13 cellular contexts compared by ENCODE assay signal in genomic region chr9:123375725-123376132, GRCh38. TPM values are rescaled to one million over a fixed set of nuclear protein-coding genes. Genes with fewer than 3 reads are reported as not detected.
A peak's percentile ranks its signal among the peaks of the same experiment; 100 is the strongest.
DNase-seq lines count a peak whose midpoint lies in the region.
"Had no signal": no experiment of that assay in that cellular context is flagged by ENCODE, and none has a peak within 500 bp of the region (broad histone marks: within the 10 kb centered on the region; RNA-seq: fewer than 3 reads in every experiment).

No MANE protein-coding gene starts in this region.

- intact Hi-C loops in posterior vena cava (cut with DNase I), result no loop called here

- peak; percentile 65 for DNase-seq in DMS 273 (lab: John Stamatoyannopoulos, UW; ENCODE audit: unreplicated experiment)
- DNase-seq in DMS 273 treated with DMSO at 0.1 percent for 48 hours (lab: John Stamatoyannopoulos, UW), result no peak
- peak; percentile 93 for DNase-seq in SW480 (ENCODE audit: low spot score)
- DNase-seq in iris pigment epithelial cell (ENCODE audit: low read depth), result peak; percentile 26
- no peak for DNase-seq in posterior vena cava (ENCODE audit: low spot score)
- DNase-seq in NK-92 treated with Interleukin-12 subunit alpha and Interleukin-12 subunit beta, amount 100 ng/mL, for 24 hours (lab: John Stamatoyannopoulos, UW), result no peak
- DNase-seq in NCI-H187 (lab: John Stamatoyannopoulos, UW), result no peak
- DNase-seq: activated T-cell treated with anti-CD3 and anti-CD28 coated beads, Interleukin-2, amount 50 U/mL, for 72 hours; MM.1S; naive thymus-derived CD8-positive, alpha-beta T cell had no signal

- peak overlapping the region; percentile 53 for H3K27ac ChIP-seq in temporal lobe (ENCODE audit: low read depth, low read length)
- H3K27ac ChIP-seq: 22Rv1 had no signal

RNA-seq across cellular contexts. Expression of gene CRB2, which starts 19.7 kb away (rescaled TPM):
- 5.4 TPM for total RNA-seq in temporal lobe
- under 1 TPM in 1 of 2 donors, not detected in 1; 0.05 TPM for total RNA-seq in posterior vena cava
- total RNA-seq: activated T-cell treated with anti-CD3 and anti-CD28 coated beads, Interleukin-2, amount 50 U/mL, for 72 hours; endothelial cell of umbilical vein had no signal

Comparison
In these comparisons a context has a peak if more than half of its experiments do, and no peak if none do; other contexts are left out.
1. DNase-seq: peak in DMS 273 (single experiment), SW480 (single experiment) and iris pigment epithelial cell (single experiment); none in DMS 273 treated with DMSO at 0.1 percent for 48 hours (single experiment), posterior vena cava (single experiment), NK-92 treated with Interleukin-12 subunit alpha and Interleukin-12 subunit beta, amount 100 ng/mL, for 24 hours (single experiment) and NCI-H187 (0 of 2).